ENCODE assay signal across 8 cellular contexts in the genomic region with DNA sequence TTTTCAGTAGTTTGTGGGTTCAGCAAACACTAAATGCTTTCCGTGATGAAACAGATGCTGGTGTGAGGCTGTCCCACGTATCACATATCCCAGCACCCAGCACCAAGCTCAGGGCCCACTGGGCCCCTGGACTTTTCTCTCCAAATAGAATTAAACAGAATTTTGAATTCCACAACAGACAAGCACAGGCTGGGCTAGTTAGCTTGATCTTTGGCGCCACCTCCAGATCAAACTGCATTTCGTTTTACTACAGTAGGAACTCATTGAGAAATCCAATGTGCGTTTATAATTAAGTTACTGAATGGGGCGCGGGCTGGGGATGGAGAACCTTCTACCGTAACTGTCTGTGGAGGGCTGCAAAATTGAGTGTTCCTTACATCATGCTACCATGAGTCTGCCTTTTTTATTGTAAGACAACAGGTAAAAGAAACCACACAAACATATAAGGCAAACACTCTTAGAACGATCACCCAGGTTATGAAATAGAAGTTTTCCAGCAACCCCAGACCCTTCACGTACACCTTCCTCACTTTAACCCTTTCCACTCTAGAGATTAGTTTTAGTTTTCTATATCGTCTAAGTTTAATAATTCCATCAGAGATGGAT.
A peak's percentile ranks its signal among the peaks of the same experiment; 100 is the strongest.
DNase-seq lines count a peak whose midpoint lies in the region; ATAC-seq and TF ChIP-seq lines count a peak whose summit lies in the region.

No MANE protein-coding gene starts in this region.

- peaks cover 26% of the 10 kb centered on the region for H3K36me3 Mint-ChIP-seq in activated T-cell treated with anti-CD3 and anti-CD28 coated beads, Interleukin-2, amount 50 U/mL, for 4 hours (ENCODE audit: insufficient read depth)
- peaks cover 26% of the 10 kb centered on the region for H3K36me3 Mint-ChIP-seq in activated T-helper 17 cell treated with anti-CD3 and anti-CD28 coated beads, Interleukin-2, amount 50 U/mL, for 72 hours (ENCODE audit: low read depth)

- H3K27ac ChIP-seq in tibial nerve = no peak overlapping the region

- TF ChIP-seq POLR2A in tibial nerve (IDR thresholded peaks at IDR 0.05) = no peak

- peaks cover 12% of the 10 kb centered on the region for H3K4me1 Mint-ChIP-seq in activated T-cell treated with anti-CD3 and anti-CD28 coated beads, Interleukin-2, amount 50 U/mL, for 4 hours (ENCODE audit: low read depth)
- no peaks in the 10 kb centered on the region for H3K4me1 Mint-ChIP-seq in activated T-helper 17 cell treated with anti-CD3 and anti-CD28 coated beads, Interleukin-2, amount 50 U/mL, for 72 hours

- no peaks in the 10 kb centered on the region for H3K27me3 ChIP-seq in tibial nerve

- TF ChIP-seq EP300 in tibial nerve (IDR thresholded peaks at IDR 0.05) = no peak

- H3K9me3 Mint-ChIP-seq in activated T-cell treated with anti-CD3 and anti-CD28 coated beads, Interleukin-2, amount 50 U/mL, for 4 hours = peaks cover 15% of the 10 kb centered on the region
- peaks cover 5% of the 10 kb centered on the region for H3K9me3 Mint-ChIP-seq in activated T-helper 17 cell treated with anti-CD3 and anti-CD28 coated beads, Interleukin-2, amount 50 U/mL, for 72 hours

- H3K4me1 ChIP-seq in tibial nerve = no peaks in the 10 kb centered on the region

- peaks cover 0 to 21% (median 5%) of the 10 kb centered on the region in 4 donors for H3K9me3 ChIP-seq in tibial nerve

- H3K27ac Mint-ChIP-seq in activated T-helper 17 cell treated with anti-CD3 and anti-CD28 coated beads, Interleukin-2, amount 50 U/mL, for 72 hours = no peak overlapping the region

- no peak for ATAC-seq in activated T-cell treated with anti-CD3 and anti-CD28 coated beads, Interleukin-2, amount 50 U/mL, for 4 hours
- no peak for ATAC-seq in activated T-helper 17 cell treated with anti-CD3 and anti-CD28 coated beads, Interleukin-2, amount 50 U/mL, for 72 hours (replicated peaks)

- peaks cover 0 to 61% (median 7%) of the 10 kb centered on the region in 3 donors for H3K36me3 ChIP-seq in tibial nerve

- no peak overlapping the region for H3K4me3 Mint-ChIP-seq in activated T-cell treated with anti-CD3 and anti-CD28 coated beads, Interleukin-2, amount 50 U/mL, for 4 hours
- no peak overlapping the region for H3K4me3 Mint-ChIP-seq in activated T-helper 17 cell treated with anti-CD3 and anti-CD28 coated beads, Interleukin-2, amount 50 U/mL, for 72 hours

- no peak overlapping the region for H3K4me3 ChIP-seq in tibial nerve

- no peaks in the 10 kb centered on the region for H3K27me3 Mint-ChIP-seq in activated T-cell treated with anti-CD3 and anti-CD28 coated beads, Interleukin-2, amount 50 U/mL, for 4 hours (ENCODE audit: low read depth)
- no peaks in the 10 kb centered on the region for H3K27me3 Mint-ChIP-seq in activated T-helper 17 cell treated with anti-CD3 and anti-CD28 coated beads, Interleukin-2, amount 50 U/mL, for 72 hours

- TF ChIP-seq CTCF in tibial nerve (IDR thresholded peaks at IDR 0.05) = peak; percentile 18 to 49 (median 36)

- WGBS in tibial nerve, 2 donors = 29 to 33% methylated on average over 11 of the region's 11 CpGs

- DNase-seq in activated T-cell treated with anti-CD3 and anti-CD28 coated beads for 48 hours (ENCODE audit: low read depth) = peak; percentile 14
- DNase-seq in activated T-cell treated with anti-CD3 and anti-CD28 coated beads, Interleukin-2, amount 50 U/mL, for 4 hours = no peak
- peak; percentile 13 for DNase-seq in NCI-H2107 (lab: John Stamatoyannopoulos, UW)
- DNase-seq in UCSD-AML1 (lab: John Stamatoyannopoulos, UW; ENCODE audit: unreplicated experiment) = peak; percentile 39
- peak; percentile 90 for DNase-seq in epidermal melanocyte (ENCODE audit: insufficient read length, low spot score)
- DNase-seq in midbrain (lab: John Stamatoyannopoulos, UW) = peak; percentile 74
- peak in 1 of 2 donors; percentile 62 for DNase-seq in tibial nerve (ENCODE audit: low spot score in 2 of 2)
